1 cellular context compared by ENCODE assay signal in the genomic region with DNA sequence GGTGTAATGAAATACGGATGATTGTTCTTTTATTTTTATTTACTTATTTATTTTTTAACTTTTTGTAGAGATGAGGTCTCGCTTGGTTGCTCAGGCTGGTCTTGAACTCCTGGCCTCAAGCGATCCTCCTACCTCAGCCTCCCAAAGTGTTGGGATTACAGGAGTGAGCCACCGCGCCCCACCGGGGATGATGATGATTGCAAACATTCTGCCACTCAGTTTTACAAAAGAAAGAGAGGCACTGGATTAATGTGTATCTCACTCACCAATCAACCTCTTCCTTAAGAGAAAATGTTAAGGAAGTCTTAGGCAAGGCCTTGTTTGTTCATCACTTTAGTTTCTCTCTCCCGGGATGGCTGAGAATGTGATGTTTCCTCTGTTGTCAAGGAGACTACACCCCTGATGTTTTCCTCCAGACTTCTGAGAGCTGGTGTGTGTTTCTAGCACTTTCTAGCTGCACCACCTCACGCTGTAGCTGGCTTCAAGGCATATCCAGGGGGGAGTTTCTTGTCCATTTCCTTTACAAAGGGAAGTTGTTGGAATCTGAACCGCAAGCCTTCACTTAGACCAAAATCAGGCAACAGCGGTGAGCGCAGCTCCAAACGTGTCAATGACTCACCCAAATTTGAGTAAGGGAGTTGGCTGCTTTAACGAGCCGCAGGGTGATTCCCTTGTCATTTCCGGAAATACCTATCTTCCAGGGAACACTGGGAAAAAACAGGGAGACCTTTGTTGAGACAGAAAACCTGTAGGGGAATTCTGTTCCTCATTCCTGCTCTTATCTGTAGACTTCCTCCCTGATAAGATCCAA.
TF ChIP-seq lines count a peak whose summit lies in the region.

No MANE protein-coding gene starts in this region.

TF ChIP-seq in H1, 55 proteins besides CTCF, POLR2A, EP300 and RAD21 (continued from another document):
- TF ChIP-seq SIN3A (conservative IDR thresholded peaks at IDR 0.05 in 1 of 2, IDR thresholded peaks at IDR 0.05 in 1 of 2; ENCODE audit: low read depth in 1 of 2, low read length in 2 of 2) (0 out of 4 replicates have a peak, but pooled peaks of 1 of the 2 experiments have one; percentile 22), NRF1 (IDR thresholded peaks at IDR 0.05; ENCODE audit: low read depth, low read length) (no peak)
